Comparison of ENCODE assay signal across 1 cellular context in genomic region chr2:223930002-223930976, GRCh38.
A peak's percentile ranks its signal among the peaks of the same experiment; 100 is the strongest.
TF ChIP-seq lines count a peak whose summit lies in the region.

No MANE protein-coding gene starts in this region.

TF ChIP-seq in HepG2, 621 proteins besides CTCF, POLR2A, EP300 and RAD21 (continued from another document and continues in another):
- no peak for TF ChIP-seq PRDM4 (CRISPR knock-in tag; IDR thresholded peaks at IDR 0.05; ENCODE audit: borderline replicate concordance)
- TF ChIP-seq ZNF24 (IDR thresholded peaks at IDR 0.05), result no peak
- TF ChIP-seq ZNF484 (CRISPR knock-in tag; IDR thresholded peaks at IDR 0.05; ENCODE audit: borderline replicate concordance, low read depth), result no peak
- TF ChIP-seq ZNF713 (CRISPR knock-in tag; IDR thresholded peaks at IDR 0.05), result 0 out of 2 replicates have a peak, but pooled peaks have one; percentile 56
- TF ChIP-seq ZSCAN25 (CRISPR knock-in tag; IDR thresholded peaks at IDR 0.05), result peak; percentile 63
- TF ChIP-seq IKZF1 (IDR thresholded peaks at IDR 0.05), result no peak
- no peak for TF ChIP-seq MAF1 (CRISPR knock-in tag; IDR thresholded peaks at IDR 0.05; ENCODE audit: borderline replicate concordance)
- peak; percentile 46 for TF ChIP-seq JARID2 (CRISPR knock-in tag; IDR thresholded peaks at IDR 0.05; ENCODE audit: insufficient replicate concordance)
- TF ChIP-seq GATAD1 (CRISPR knock-in tag; IDR thresholded peaks at IDR 0.05), result peak; percentile 66; the same call in 1 of the 2 replicates
- TF ChIP-seq ATF3 (CRISPR knock-in tag; IDR thresholded peaks at IDR 0.05), result peak; percentile 33; the same call in 1 of the 2 replicates
- no peak; the same call in 1 of the 2 replicates for TF ChIP-seq NFIC (IDR thresholded peaks at IDR 0.05; ENCODE audit: low read length)
- 0 out of 2 replicates have a peak, but pooled peaks have one; percentile 43 for TF ChIP-seq ZBTB44 (CRISPR knock-in tag; IDR thresholded peaks at IDR 0.05)
- TF ChIP-seq ZNF883 (CRISPR knock-in tag; IDR thresholded peaks at IDR 0.05; ENCODE audit: not compliant biosample characterization), result no peak
- TF ChIP-seq ZNF274 (CRISPR knock-in tag; IDR thresholded peaks at IDR 0.05), result 0 out of 2 replicates have a peak, but pooled peaks have one; percentile 34
- peak; percentile 87 for TF ChIP-seq CREM (IDR thresholded peaks at IDR 0.05)
- no peak for TF ChIP-seq CREM (CRISPR knock-in tag; IDR thresholded peaks at IDR 0.05)
- no peak for TF ChIP-seq HOXA9 (CRISPR knock-in tag; IDR thresholded peaks at IDR 0.05; ENCODE audit: borderline replicate concordance)
- TF ChIP-seq ZNF281 (CRISPR knock-in tag; IDR thresholded peaks at IDR 0.05; ENCODE audit: borderline replicate concordance), result peak; percentile 30; the same call in 1 of the 2 replicates
- TF ChIP-seq ZNF124 (CRISPR knock-in tag; IDR thresholded peaks at IDR 0.05), result no peak
- peak; percentile 68 for TF ChIP-seq MNT (IDR thresholded peaks at IDR 0.05)
- TF ChIP-seq ZNF256 (CRISPR knock-in tag; conservative IDR thresholded peaks at IDR 0.05), result 0 out of 2 replicates have a peak, but pooled peaks have one; percentile 56
- peak; percentile 86 for TF ChIP-seq KDM2A (CRISPR knock-in tag; IDR thresholded peaks at IDR 0.05; ENCODE audit: borderline replicate concordance, low read depth)
- peak; percentile 80 for TF ChIP-seq CBFB (CRISPR knock-in tag; IDR thresholded peaks at IDR 0.05)
- no peak; the same call in 1 of the 2 replicates for TF ChIP-seq KLF11 (CRISPR knock-in tag; IDR thresholded peaks at IDR 0.05)
- TF ChIP-seq HNRNPLL (IDR thresholded peaks at IDR 0.05; ENCODE audit: low read depth, low read length, poor library complexity, severe bottlenecking), result no peak
- no peak for TF ChIP-seq TRAFD1 (CRISPR knock-in tag; IDR thresholded peaks at IDR 0.05; ENCODE audit: borderline replicate concordance)
- peak; percentile 27; the same call in 1 of the 2 replicates for TF ChIP-seq GLI4 (CRISPR knock-in tag; IDR thresholded peaks at IDR 0.05; ENCODE audit: borderline replicate concordance)
- TF ChIP-seq ZNF251 (CRISPR knock-in tag; IDR thresholded peaks at IDR 0.05), result 0 out of 2 replicates have a peak, but pooled peaks have one; percentile 33
- no peak for TF ChIP-seq CHCHD3 (CRISPR knock-in tag; IDR thresholded peaks at IDR 0.05)
- no peak; the same call in 1 of the 2 replicates for TF ChIP-seq ZBTB43 (CRISPR knock-in tag; conservative IDR thresholded peaks at IDR 0.05)
- no peak; the same call in 1 of the 2 replicates for TF ChIP-seq MIER2 (CRISPR knock-in tag; IDR thresholded peaks at IDR 0.05)
- no peak for TF ChIP-seq PAF1 (CRISPR knock-in tag; IDR thresholded peaks at IDR 0.05)
- TF ChIP-seq MTF2 (CRISPR knock-in tag; IDR thresholded peaks at IDR 0.05; ENCODE audit: borderline replicate concordance), result 0 out of 2 replicates have a peak, but pooled peaks have one; percentile 68
- TF ChIP-seq SRY (CRISPR knock-in tag; IDR thresholded peaks at IDR 0.05), result peak; percentile 51; the same call in 1 of the 2 replicates
- TF ChIP-seq ZNF496 (CRISPR knock-in tag; IDR thresholded peaks at IDR 0.05; ENCODE audit: insufficient replicate concordance), result no peak
- TF ChIP-seq TAF15 (IDR thresholded peaks at IDR 0.05; ENCODE audit: low read depth, low read length, poor library complexity, severe bottlenecking), result no peak
- peak; percentile 83 for TF ChIP-seq FOXP4 (CRISPR knock-in tag; IDR thresholded peaks at IDR 0.05)
- TF ChIP-seq PBX3 (CRISPR knock-in tag; IDR thresholded peaks at IDR 0.05; ENCODE audit: borderline replicate concordance), result no peak
- TF ChIP-seq CREB3 (CRISPR knock-in tag; IDR thresholded peaks at IDR 0.05), result no peak
- TF ChIP-seq RFXANK (CRISPR knock-in tag; IDR thresholded peaks at IDR 0.05), result peak; percentile 23; the same call in 1 of the 2 replicates
- TF ChIP-seq PHF21A (CRISPR knock-in tag; IDR thresholded peaks at IDR 0.05), result peak; percentile 85
- no peak for TF ChIP-seq U2AF1 (optimal IDR thresholded peaks at IDR 0.05; ENCODE audit: low read depth, low read length)
- TF ChIP-seq ZSCAN21 (CRISPR knock-in tag; IDR thresholded peaks at IDR 0.05; ENCODE audit: borderline replicate concordance), result peak; percentile 97; the same call in 1 of the 2 replicates
- TF ChIP-seq CAMTA2 (CRISPR knock-in tag; IDR thresholded peaks at IDR 0.05; ENCODE audit: borderline replicate concordance), result peak; percentile 77; the same call in 1 of the 2 replicates
- peak; percentile 73; the same call in 1 of the 2 replicates for TF ChIP-seq IRX3 (CRISPR knock-in tag; IDR thresholded peaks at IDR 0.05; ENCODE audit: borderline replicate concordance, low read depth)
- TF ChIP-seq SIX4 (CRISPR knock-in tag; IDR thresholded peaks at IDR 0.05), result peak; percentile 81
- TF ChIP-seq ESRRA (CRISPR knock-in tag; IDR thresholded peaks at IDR 0.05; ENCODE audit: low read depth), result peak; percentile 70
- no peak for TF ChIP-seq ZNF678 (CRISPR knock-in tag; IDR thresholded peaks at IDR 0.05)
- TF ChIP-seq ZNF558 (CRISPR knock-in tag; IDR thresholded peaks at IDR 0.05; ENCODE audit: borderline replicate concordance), result no peak
- no peak for TF ChIP-seq ZNF776 (CRISPR knock-in tag; IDR thresholded peaks at IDR 0.05)
- TF ChIP-seq REPIN1 (CRISPR knock-in tag; IDR thresholded peaks at IDR 0.05; ENCODE audit: borderline replicate concordance, low read depth), result peak; percentile 90
- TF ChIP-seq HNRNPL (IDR thresholded peaks at IDR 0.05; ENCODE audit: low read depth, low read length), result no peak
- TF ChIP-seq NFIB (CRISPR knock-in tag; IDR thresholded peaks at IDR 0.05; ENCODE audit: borderline replicate concordance), result no peak
